15 cellular contexts compared by ENCODE assay signal in the genomic region with DNA sequence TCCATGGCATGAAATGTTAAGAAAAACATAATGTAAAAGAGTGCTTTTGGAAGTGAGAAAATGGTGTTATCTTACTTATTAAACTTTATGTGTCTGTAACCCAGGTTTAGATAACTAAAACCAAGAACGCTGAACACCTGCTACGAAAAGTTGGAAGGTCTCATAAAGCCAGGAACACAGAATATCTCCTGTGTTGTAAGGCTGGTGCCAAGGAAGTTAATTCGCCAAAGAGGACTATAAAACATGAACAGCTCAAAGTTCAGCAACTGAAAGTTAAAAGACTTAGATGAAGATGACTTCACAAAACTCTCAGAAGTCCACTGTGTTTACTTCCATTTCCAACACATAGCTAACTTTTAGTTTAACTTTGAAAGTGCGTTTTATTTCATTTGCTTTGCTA. TPM values are rescaled to one million over a fixed set of nuclear protein-coding genes. Genes with fewer than 3 reads are reported as not detected.
"Had no signal": no experiment of that assay in that cellular context is flagged by ENCODE, and none has a peak within 500 bp of the region (broad histone marks: within the 10 kb centered on the region; RNA-seq: fewer than 3 reads in every experiment).

No MANE protein-coding gene starts in this region.

- H3K4me3 ChIP-seq: breast epithelium, esophagus muscularis mucosa, neural progenitor cell, right lobe of liver, stomach, testis had no signal

- ATAC-seq: activated naive CD8-positive, alpha-beta T cell treated with anti-CD3 and anti-CD28 coated beads, Interleukin-2, amount 50 U/mL, for 24 hours; right lobe of liver had no signal

- H3K27ac ChIP-seq: breast epithelium, esophagus muscularis mucosa, neural progenitor cell, right lobe of liver, stomach, testis had no signal

- H3K36me3 ChIP-seq: breast epithelium, neural progenitor cell, right lobe of liver had no signal

- H3K27me3 ChIP-seq: breast epithelium, esophagus muscularis mucosa, neural progenitor cell, right lobe of liver, stomach, testis had no signal

- H3K9me3 ChIP-seq: breast epithelium, esophagus muscularis mucosa, right lobe of liver, stomach, testis had no signal

- H3K4me3 Mint-ChIP-seq: activated naive CD4-positive, alpha-beta T cell treated with anti-CD3 and anti-CD28 coated beads for 36 hours; activated naive CD8-positive, alpha-beta T cell treated with anti-CD3 and anti-CD28 coated beads, Interleukin-2, amount 50 U/mL, for 24 hours; neural progenitor cell had no signal

- H3K27me3 Mint-ChIP-seq: activated naive CD8-positive, alpha-beta T cell treated with anti-CD3 and anti-CD28 coated beads, Interleukin-2, amount 50 U/mL, for 24 hours had no signal

- H3K27ac Mint-ChIP-seq: activated naive CD4-positive, alpha-beta T cell treated with anti-CD3 and anti-CD28 coated beads for 36 hours; activated naive CD8-positive, alpha-beta T cell treated with anti-CD3 and anti-CD28 coated beads, Interleukin-2, amount 50 U/mL, for 24 hours; activated T-helper 2 cell treated with anti-CD3 and anti-CD28 coated beads, Interferon-gamma antibody, Interleukin-2, Interleukin-4, amounts not matched to agents 10 μg/mL and 5 μg/mL and 100 μg/mL, durations not matched to agents 14 hours and 24 hours and 36 hours; neural progenitor cell had no signal

- H3K9me3 Mint-ChIP-seq: neural progenitor cell had no signal

- H3K36me3 Mint-ChIP-seq: neural progenitor cell had no signal

- DNase-seq: activated CD4-positive, alpha-beta T cell treated with anti-CD3 and anti-CD28 coated beads for 4 hours; activated CD8-positive, alpha-beta memory T cell treated with anti-CD3 and anti-CD28 coated beads for 24 hours; activated naive CD4-positive, alpha-beta T cell treated with anti-CD3 and anti-CD28 coated beads for 36 hours; activated naive CD8-positive, alpha-beta T cell treated with anti-CD3 and anti-CD28 coated beads, Interleukin-2, amount 50 U/mL, for 24 hours; aorta; kidney glomerular epithelial cell; mesendoderm; right lobe of liver; stomach; testis had no signal

- H3K4me1 ChIP-seq: breast epithelium, testis had no signal

RNA-seq across cellular contexts. Expression of a gene that starts 54.3 kb away (rescaled TPM):
- total RNA-seq: osteocyte had no signal
